22 cellular contexts compared by ENCODE assay signal in genomic region chr2:235937936-235938335, GRCh38.
"Had no signal": no experiment of that assay in that cellular context is flagged by ENCODE, and none has a peak within 500 bp of the region (broad histone marks: within the 10 kb centered on the region; RNA-seq: fewer than 3 reads in every experiment).

No MANE protein-coding gene starts in this region.

- H3K27ac ChIP-seq: body of pancreas, heart left ventricle, neural progenitor cell, parathyroid adenoma, right atrium auricular region, spleen, thoracic aorta, uterus, WERI-Rb-1 had no signal

- H3K79me2 ChIP-seq: parathyroid adenoma had no signal

- H3K9me3 ChIP-seq: body of pancreas, thoracic aorta, uterus had no signal

- H3K4me3 ChIP-seq: body of pancreas, heart left ventricle, neural progenitor cell, right atrium auricular region, spleen, thoracic aorta, uterus had no signal

- DNase-seq: activated CD4-positive, alpha-beta memory T cell treated with anti-CD3 and anti-CD28 coated beads, Interleukin-2, amount 10 ng/mL, durations not matched to agents 7 days and 5 days; activated CD4-positive, alpha-beta T cell treated with anti-CD3 and anti-CD28 coated beads, Interleukin-2, amount 10 ng/mL, durations not matched to agents 24 days and 14 days; activated CD8-positive, alpha-beta memory T cell treated with anti-CD3 and anti-CD28 coated beads, Interleukin-2, amount 50 U/mL, for 48 hours; activated naive CD8-positive, alpha-beta T cell treated with anti-CD3 and anti-CD28 coated beads, Interleukin-2, amount 50 U/mL, for 24 hours; activated T-cell treated with anti-CD3 and anti-CD28 coated beads, Interleukin-2, amount 50 U/mL, for 24 hours; body of pancreas; foreskin fibroblast; heart left ventricle; hypothalamus; immature natural killer cell; natural killer cell; occipital lobe; spleen; stimulated activated CD4-positive, alpha-beta T cell treated with anti-CD3 and anti-CD28 coated beads, Interleukin-4, amount 100 ng/mL, for 24 hours; uterus; WERI-Rb-1 had no signal

- ATAC-seq: activated CD4-positive, CD25-positive, alpha-beta regulatory T cell treated with anti-CD3 and anti-CD28 coated beads, Interleukin-2, amount 50 U/mL, for 24 hours; activated naive CD8-positive, alpha-beta T cell treated with anti-CD3 and anti-CD28 coated beads, Interleukin-2, amount 50 U/mL, for 24 hours; body of pancreas; heart left ventricle; natural killer cell; stimulated activated effector memory CD8-positive, alpha-beta T cell treated with anti-CD3 and anti-CD28 coated beads, Interleukin-12 subunit alpha, Interleukin-12 subunit beta, amount 100 ng/mL, for 72 hours had no signal

- H3K27me3 ChIP-seq: body of pancreas, heart left ventricle, neural progenitor cell, right atrium auricular region, spleen, uterus had no signal

- H3K4me1 ChIP-seq: body of pancreas, parathyroid adenoma, right atrium auricular region, spleen, uterus had no signal

- H3K9ac ChIP-seq: neural progenitor cell, parathyroid adenoma had no signal

- H2AFZ ChIP-seq: neural progenitor cell, parathyroid adenoma had no signal

- H3K36me3 ChIP-seq: neural progenitor cell, thoracic aorta, uterus had no signal

- H3K4me2 ChIP-seq: neural progenitor cell had no signal
